8 cellular contexts compared by ENCODE assay signal in the genomic region with DNA sequence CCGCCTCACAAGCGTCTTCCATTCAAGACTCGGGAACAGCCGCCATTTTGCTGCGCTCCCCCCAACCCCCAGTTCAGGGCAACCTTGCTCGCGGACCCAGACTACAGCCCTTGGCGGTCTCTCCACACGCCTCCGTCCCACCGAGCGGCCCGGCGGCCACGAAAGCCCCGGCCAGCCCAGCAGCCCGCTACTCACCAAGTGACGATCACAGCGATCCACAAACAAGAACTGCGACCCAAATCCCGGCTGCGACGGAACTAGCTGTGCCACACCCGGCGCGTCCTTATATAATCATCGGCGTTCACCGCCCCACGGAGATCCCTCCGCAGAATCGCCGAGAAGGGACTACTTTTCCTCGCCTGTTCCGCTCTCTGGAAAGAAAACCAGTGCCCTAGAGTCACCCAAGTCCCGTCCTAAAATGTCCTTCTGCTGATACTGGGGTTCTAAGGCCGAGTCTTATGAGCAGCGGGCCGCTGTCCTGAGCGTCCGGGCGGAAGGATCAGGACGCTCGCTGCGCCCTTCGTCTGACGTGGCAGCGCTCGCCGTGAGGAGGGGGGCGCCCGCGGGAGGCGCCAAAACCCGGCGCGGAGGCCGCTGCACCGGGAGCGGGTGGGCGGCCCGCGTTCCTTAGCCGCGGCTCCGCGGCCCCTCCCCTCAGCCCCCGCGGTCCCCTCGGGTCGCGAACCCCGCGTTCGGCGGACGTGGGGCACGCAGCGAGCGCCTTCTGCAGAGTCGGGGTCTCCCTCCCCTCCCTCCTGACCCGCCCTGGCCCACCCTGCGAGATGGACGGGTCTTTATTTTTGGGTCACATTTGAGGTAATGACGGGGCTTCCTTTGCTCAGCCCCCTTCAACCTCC. TPM values are rescaled to one million over a fixed set of nuclear protein-coding genes. Genes with fewer than 3 reads are reported as not detected.
DNase-seq lines count a peak whose midpoint lies in the region; ATAC-seq and TF ChIP-seq lines count a peak whose summit lies in the region.

Gene UBC (minus strand): TSS at position 259 of the 857 bp plus-strand sequence. CDS start 879 bp downstream, outside the sequence.

- POLR2A ChIA-PET in HCT116 (lab: Charles Lee), result interaction anchor here (0.8 to 7.4 kb wide), 9 partner anchors 9 to 53 kb away, joined by 3 to 186 read pairs (median 7); no protein-coding TSS in a partner anchor
- POLR2A ChIA-PET in activated naive CD8-positive, alpha-beta T cell treated with anti-CD3 and anti-CD28 coated beads, Interleukin-2, amount 10 ng/mL, durations not matched to agents 7 days and 5 days (lab: Charles Lee), result interaction anchor here (0.5 to 10.4 kb wide), 12 partner anchors 8 to 1462 kb away, joined by 3 to 318 read pairs (median 6); partner anchors contain the start of gene BRI3BP

- peak within 1 kb of the TSS; percentile 80 for H3K9ac ChIP-seq in DND-41 (ENCODE audit: low read depth, low read length)
- peak within 1 kb of the TSS; percentile 100 for H3K9ac ChIP-seq in HCT116 (ENCODE audit: low read length)
- H3K9ac ChIP-seq in rectal smooth muscle tissue (ENCODE audit: low read length), result peak within 1 kb of the TSS; percentile 100

- BruUV-seq in HCT116 (replicated peaks; lab: Mats Ljungman, UMichigan), result no TSS peak

- H3K27ac ChIP-seq in DND-41 (ENCODE audit: low read length), result peak within 1 kb of the TSS; percentile 100
- H3K27ac ChIP-seq in HCT116 (ENCODE audit: low read depth, low read length), result peak within 1 kb of the TSS; percentile 96
- H3K27ac ChIP-seq in Peyer's patch, result peak within 1 kb of the TSS; percentile 97 to 100 (median 98)
- H3K27ac ChIP-seq in heart right ventricle, result peak within 1 kb of the TSS; percentile 96 to 100 (median 100)
- H3K27ac ChIP-seq in rectal smooth muscle tissue (ENCODE audit: low read depth, low read length), result peak within 1 kb of the TSS; percentile 96
- H3K27ac ChIP-seq in aorta (ENCODE audit: low read depth in 1 of 2, low read length in 2 of 2), result peak within 1 kb of the TSS; percentile 97 to 99

- TF ChIP-seq POLR2A in HCT116 (IDR thresholded peaks at IDR 0.05; ENCODE audit: borderline replicate concordance, extremely low read depth, insufficient read depth, insufficient read length), result peak; percentile 99
- TF ChIP-seq POLR2A in Peyer's patch (IDR thresholded peaks at IDR 0.05), result peak; percentile 100

- peak within 1 kb of the TSS; percentile 99 for H2AFZ ChIP-seq in DND-41 (ENCODE audit: low read depth, low read length)
- H2AFZ ChIP-seq in HCT116 (ENCODE audit: low read depth, low read length, poor library complexity, severe bottlenecking), result peak within 1 kb of the TSS; percentile 81

- peaks cover 35% of the 10 kb centered on the region for H3K36me3 ChIP-seq in DND-41 (ENCODE audit: insufficient read depth, low read length)
- H3K36me3 ChIP-seq in HCT116 (ENCODE audit: control insufficient read depth in 1 of 2, insufficient read depth in 2 of 2, low read length in 2 of 2), result peaks cover 11 to 32% of the 10 kb centered on the region in 2 experiments; a peak in 3 of 4 replicates
- peaks cover 0 to 34% (median 3%) of the 10 kb centered on the region in 3 donors for H3K36me3 ChIP-seq in Peyer's patch
- H3K36me3 ChIP-seq in heart right ventricle, result peaks cover 0 to 37% (median 6%) of the 10 kb centered on the region in 9 donors
- peaks cover 25% of the 10 kb centered on the region for H3K36me3 ChIP-seq in rectal smooth muscle tissue (ENCODE audit: control insufficient read depth, insufficient read depth, low read length)
- H3K36me3 ChIP-seq in aorta (ENCODE audit: control insufficient read depth in 1 of 2, insufficient read depth in 2 of 2, low read length in 1 of 2), result peaks cover 5 to 7% of the 10 kb centered on the region in 2 donors

- peaks cover 48% of the 10 kb centered on the region for H3K79me2 ChIP-seq in DND-41 (ENCODE audit: insufficient read depth, low read length)
- peaks cover 50% of the 10 kb centered on the region for H3K79me2 ChIP-seq in HCT116 (ENCODE audit: insufficient read depth, low read length)

- WGBS in heart right ventricle, 2 donors, result 0% methylated on average over 70 to 84 of the region's 85 CpGs
- WGBS in aorta, 2 donors, result 0% methylated on average over 65 to 85 of the region's 85 CpGs

- peak within 1 kb of the TSS; percentile 100 for H3K4me3 Mint-ChIP-seq in activated naive CD8-positive, alpha-beta T cell treated with anti-CD3 and anti-CD28 coated beads, Interleukin-2, amount 10 ng/mL, durations not matched to agents 7 days and 5 days

- RAD21 ChIA-PET in HCT116 (lab: Charles Lee; ENCODE audit: low non-redundant PET in 1 of 2, low total read pairs in 2 of 2, uncharacterized antibody in 2 of 2, unreplicated experiment in 2 of 2), result interaction anchor here (1.1 to 1.3 kb wide), 2 partner anchors 26 kb away, joined by 3 to 4 read pairs; no protein-coding TSS in a partner anchor

- H3K9me3 Mint-ChIP-seq in activated naive CD8-positive, alpha-beta T cell treated with anti-CD3 and anti-CD28 coated beads, Interleukin-2, amount 10 ng/mL, durations not matched to agents 7 days and 5 days, result no peaks in the 10 kb centered on the region

- intact Hi-C loops in HCT116 (cut with micrococcal nuclease), result loop anchor here (1.0 to 5.0 kb wide), 3 partner anchors 24 to 282 kb away; partner anchors contain the start of gene DHX37
- intact Hi-C loops in heart right ventricle (cut with DNase I), result loop anchor here in 1 of 10 donors (1.0 kb wide), 1 partner anchor 13 kb away; no protein-coding TSS in a partner anchor
- intact Hi-C loops in aorta (cut with DNase I), result no loop called here

- H3K27me3 Mint-ChIP-seq in activated naive CD8-positive, alpha-beta T cell treated with anti-CD3 and anti-CD28 coated beads, Interleukin-2, amount 10 ng/mL, durations not matched to agents 7 days and 5 days, result no peaks in the 10 kb centered on the region

- DNase-seq in DND-41, result peak; percentile 88
- peak; percentile 87 for DNase-seq in HCT116 (ENCODE audit: low read depth, low spot score)
- peak; percentile 92 to 96 (median 93) for DNase-seq in Peyer's patch
- peak; percentile 95 for DNase-seq in activated naive CD8-positive, alpha-beta T cell treated with anti-CD3 and anti-CD28 coated beads, Interleukin-2, amount 10 ng/mL, durations not matched to agents 7 days and 5 days
- peak; percentile 88 to 94 for DNase-seq in heart right ventricle
- peak; percentile 94 to 97 for DNase-seq in aorta
- no peak for DNase-seq in NCI-H187 treated with DMSO at 0.1 percent for 48 hours (lab: John Stamatoyannopoulos, UW)

- H3K36me3 Mint-ChIP-seq in activated naive CD8-positive, alpha-beta T cell treated with anti-CD3 and anti-CD28 coated beads, Interleukin-2, amount 10 ng/mL, durations not matched to agents 7 days and 5 days, result peaks cover 38% of the 10 kb centered on the region

- TF ChIP-seq RAD21 in HCT116 (IDR thresholded peaks at IDR 0.05; ENCODE audit: low read depth), result no peak

- H3K9me2 ChIP-seq in HCT116 (ENCODE audit: insufficient read depth), result no peaks in the 10 kb centered on the region

- peak within 1 kb of the TSS; percentile 82 for H3K4me2 ChIP-seq in DND-41 (ENCODE audit: insufficient read depth, low read length)
- peak within 1 kb of the TSS; percentile 96 for H3K4me2 ChIP-seq in HCT116 (ENCODE audit: low read length)

- H3K27me3 ChIP-seq in DND-41 (ENCODE audit: insufficient read depth, low read length, poor library complexity) (no peaks in the 10 kb centered on the region), HCT116 (ENCODE audit: insufficient read depth, low read length) (no peaks in the 10 kb centered on the region), Peyer's patch (no peaks in the 10 kb centered on the region), heart right ventricle (no peaks in the 10 kb centered on the region), rectal smooth muscle tissue (ENCODE audit: control insufficient read depth, insufficient read depth, low read length) (no peaks in the 10 kb centered on the region), aorta (ENCODE audit: control insufficient read depth in 1 of 2, insufficient read depth in 2 of 2, low read length in 1 of 2) (no peaks in the 10 kb centered on the region)

- ATAC-seq in DND-41 (ENCODE audit: insufficient read depth, low read depth) (peak; percentile 28), HCT116 (peak; percentile 24), heart right ventricle (peak; percentile 49 to 77 (median 64)), aorta (ENCODE audit: low FRiP score) (peak; percentile 89)
- ATAC-seq in activated naive CD8-positive, alpha-beta T cell treated with anti-CD3 and anti-CD28 coated beads, Interleukin-2, amount 10 ng/mL, durations not matched to agents 7 days and 5 days (ENCODE audit: low read depth), result peak; percentile 23

- H3K9me3 ChIP-seq in DND-41 (ENCODE audit: insufficient read depth, low read length, severe bottlenecking), result no peaks in the 10 kb centered on the region
- no peaks in the 10 kb centered on the region for H3K9me3 ChIP-seq in HCT116 (ENCODE audit: control insufficient read depth in 1 of 2, insufficient read depth in 1 of 2, low read depth in 1 of 2, low read length in 2 of 2)
- H3K9me3 ChIP-seq in Peyer's patch, result peaks cover 0 to 3% (median 0%) of the 10 kb centered on the region in 4 donors
- H3K9me3 ChIP-seq in heart right ventricle, result no peaks in the 10 kb centered on the region
- H3K9me3 ChIP-seq in aorta (ENCODE audit: control insufficient read depth, low read length), result peaks cover 1% of the 10 kb centered on the region

- CTCF ChIA-PET in HCT116 (lab: Charles Lee), result interaction anchor here (2.6 kb wide), 1 partner anchor 26 kb away, joined by 18 read pairs; no protein-coding TSS in a partner anchor

- H4K20me1 ChIP-seq in DND-41 (ENCODE audit: insufficient read depth, low read length), result peaks cover 41% of the 10 kb centered on the region
- H4K20me1 ChIP-seq in HCT116 (ENCODE audit: insufficient read depth), result peaks cover 34% of the 10 kb centered on the region; the same call in 1 of the 2 replicates

- peaks cover 64% of the 10 kb centered on the region for H3K4me1 Mint-ChIP-seq in activated naive CD8-positive, alpha-beta T cell treated with anti-CD3 and anti-CD28 coated beads, Interleukin-2, amount 10 ng/mL, durations not matched to agents 7 days and 5 days

- H3K27ac Mint-ChIP-seq in activated naive CD8-positive, alpha-beta T cell treated with anti-CD3 and anti-CD28 coated beads, Interleukin-2, amount 10 ng/mL, durations not matched to agents 7 days and 5 days, result peak within 1 kb of the TSS; percentile 100

- peak within 1 kb of the TSS; percentile 73 to 94 for H3K4me3 ChIP-seq in DND-41 (ENCODE audit: low read depth in 1 of 2, low read length in 2 of 2)
- peak within 1 kb of the TSS; percentile 98 to 100 for H3K4me3 ChIP-seq in HCT116 (replicated peaks in 1 of 2; ENCODE audit: low read depth in 1 of 2, low read length in 2 of 2)
- peak within 1 kb of the TSS; percentile 77 to 95 (median 85) for H3K4me3 ChIP-seq in Peyer's patch
- peak within 1 kb of the TSS; percentile 77 to 97 (median 90) for H3K4me3 ChIP-seq in heart right ventricle
- H3K4me3 ChIP-seq in rectal smooth muscle tissue (ENCODE audit: low read length), result peak within 1 kb of the TSS; percentile 93
- H3K4me3 ChIP-seq in aorta (ENCODE audit: low read length in 2 of 2), result peak within 1 kb of the TSS; percentile 64 to 90

- TF ChIP-seq CTCF in DND-41 (IDR thresholded peaks at IDR 0.05; ENCODE audit: borderline replicate concordance, extremely low read depth, low read length, poor library complexity, severe bottlenecking) (no peak), HCT116 (IDR thresholded peaks at IDR 0.05 in 2 of 3, conservative IDR thresholded peaks at IDR 0.05 in 1 of 3; ENCODE audit: borderline replicate concordance in 1 of 3, insufficient read depth in 1 of 3, low read depth in 2 of 3, low read length in 2 of 3) (no peak), Peyer's patch (IDR thresholded peaks at IDR 0.05) (peak in 1 of 6 experiments; percentile 28), heart right ventricle (IDR thresholded peaks at IDR 0.05) (no peak)

- H3K4me1 ChIP-seq in DND-41 (ENCODE audit: insufficient read depth, low read length) (peaks cover 58% of the 10 kb centered on the region), HCT116 (ENCODE audit: control insufficient read depth in 1 of 2, insufficient read depth in 2 of 2, low read length in 2 of 2) (peaks cover 51 to 80% of the 10 kb centered on the region in 2 experiments), Peyer's patch (peaks cover 0 to 56% (median 21%) of the 10 kb centered on the region in 4 donors), heart right ventricle (peaks cover 8 to 74% (median 64%) of the 10 kb centered on the region in 9 donors), rectal smooth muscle tissue (ENCODE audit: control insufficient read depth, insufficient read depth, low read length) (peaks cover 43% of the 10 kb centered on the region), aorta (ENCODE audit: control insufficient read depth in 1 of 2, insufficient read depth in 2 of 2, low read length in 2 of 2) (peaks cover 0 to 2% of the 10 kb centered on the region in 2 donors)

RNA-seq across cellular contexts. Expression of gene UBC, which starts in this region (rescaled TPM):
- 1,259 TPM for total RNA-seq in HCT116 (2021; ENCODE audit: unreplicated experiment)
- polyA plus RNA-seq in HCT116 (2012), result 1,986 and 3,408 TPM in 2 replicates
- 1,000 to 10,000 TPM in 3 of 4 donors, 100 to 1,000 TPM in 1; 898 to 2,531 (median 1,185) TPM for total RNA-seq in Peyer's patch
- 1,000 to 10,000 TPM; 1,024 to 1,046 TPM for total RNA-seq in activated naive CD8-positive, alpha-beta T cell treated with anti-CD3 and anti-CD28 coated beads, Interleukin-2, amount 10 ng/mL, durations not matched to agents 7 days and 5 days
- total RNA-seq in heart right ventricle, result 1,000 to 10,000 TPM; 1,161 to 1,913 (median 1,447) TPM
- polyA plus RNA-seq in heart right ventricle, result 1,000 to 10,000 TPM; 1,225 to 1,619 TPM
- total RNA-seq in aorta, result 1,000 to 10,000 TPM in 1 of 2 donors, 100 to 1,000 TPM in 1; 956 to 1,844 TPM
- polyA plus RNA-seq in aorta, result 1,000 to 10,000 TPM in 1 of 2 donors, 100 to 1,000 TPM in 1; 667 to 1,550 TPM

Comparison
In these comparisons a context has a peak if more than half of its experiments do, and no peak if none do; other contexts are left out.
1. ATAC-seq: peak in every context shown above with its lines; median percentile 89 in aorta; 64 in heart right ventricle; 28 in DND-41; 24 in HCT116; 23 in activated naive CD8-positive, alpha-beta T cell treated with anti-CD3 and anti-CD28 coated beads, Interleukin-2, amount 10 ng/mL, durations not matched to agents 7 days and 5 days.